Comparison of ENCODE assay signal across 8 cellular contexts in genomic region chrX:123764967-123765871, GRCh38. TPM values are rescaled to one million over a fixed set of nuclear protein-coding genes. Genes with fewer than 3 reads are reported as not detected.
A peak's percentile ranks its signal among the peaks of the same experiment; 100 is the strongest.
DNase-seq lines count a peak whose midpoint lies in the region; ATAC-seq and TF ChIP-seq lines count a peak whose summit lies in the region.

No MANE protein-coding gene starts in this region.

- H3K4me3 ChIP-seq in OCI-LY1 (ENCODE audit: low read depth, low read length, poor library complexity, severe bottlenecking) (peak overlapping the region; percentile 50), epithelial cell of proximal tubule (ENCODE audit: low read depth, low read length) (peak overlapping the region; percentile 55), mucosa of descending colon (no peak overlapping the region)

- DNase-seq in DMS 273 treated with DMSO at 0.1 percent for 48 hours (lab: John Stamatoyannopoulos, UW), result peak; percentile 84
- DNase-seq in HuH-7 (ENCODE audit: low spot score), result peak; percentile 68
- peak; percentile 14 for DNase-seq in activated T-cell treated with anti-CD3 and anti-CD28 coated beads for 4 hours
- no peak for DNase-seq in epithelial cell of proximal tubule (ENCODE audit: low read depth)
- peak; percentile 86 to 90 (median 88) for DNase-seq in mucosa of descending colon
- peak; percentile 12 to 36 for DNase-seq in stimulated activated CD8-positive, alpha-beta memory T cell treated with anti-CD3 and anti-CD28 coated beads, Interleukin-7, amount 100 ng/mL, for 4 hours (ENCODE audit: low read depth in 2 of 2)

- H3K79me2 ChIP-seq in OCI-LY1 (ENCODE audit: insufficient read depth, low read length), result no peaks in the 10 kb centered on the region

- no peaks in the 10 kb centered on the region for H3K36me3 ChIP-seq in OCI-LY1 (ENCODE audit: insufficient read depth, low read length)
- no peaks in the 10 kb centered on the region for H3K36me3 ChIP-seq in mucosa of descending colon (ENCODE audit: low read depth)

- H4K20me1 ChIP-seq in OCI-LY1 (ENCODE audit: insufficient read depth, low read length), result no peaks in the 10 kb centered on the region

- H3K27ac ChIP-seq in OCI-LY1 (ENCODE audit: low read depth, low read length, poor library complexity, severe bottlenecking), result no peak overlapping the region

- no peak for TF ChIP-seq CTCF in OCI-LY1 (IDR thresholded peaks at IDR 0.05; ENCODE audit: low read length)
- TF ChIP-seq CTCF in epithelial cell of proximal tubule (conservative IDR thresholded peaks at IDR 0.05; ENCODE audit: low read depth, low read length), result no peak
- TF ChIP-seq CTCF in mucosa of descending colon (IDR thresholded peaks at IDR 0.05), result no peak

- peak; percentile 91 for ATAC-seq in GM21528 (IDR thresholded peaks at IDR 0.05; ENCODE audit: low FRiP score, unreplicated experiment)
- peak; percentile 100 for ATAC-seq in mucosa of descending colon

- peak overlapping the region; percentile 55 for H3K4me2 ChIP-seq in OCI-LY1 (ENCODE audit: low read length)

- H3F3A ChIP-seq in OCI-LY1 (ENCODE audit: insufficient read depth, low read length), result no peaks in the 10 kb centered on the region

- 0 out of 2 replicates have a peak overlapping the region, but pooled peaks have one; percentile 27 for H2AFZ ChIP-seq in OCI-LY1 (ENCODE audit: low read length)

- H3K9ac ChIP-seq in OCI-LY1 (ENCODE audit: low read length), result peak overlapping the region; percentile 26; the same call in 1 of the 2 replicates

- H3K4me1 ChIP-seq in OCI-LY1 (ENCODE audit: insufficient read depth, low read length, severe bottlenecking) (peaks cover 9% of the 10 kb centered on the region), mucosa of descending colon (ENCODE audit: low read depth) (no peaks in the 10 kb centered on the region)

- intact Hi-C loops in mucosa of descending colon (cut with DNase I, micrococcal nuclease), result no loop called here

- H3K9me2 ChIP-seq in OCI-LY1 (ENCODE audit: low read depth, low read length), result no peaks in the 10 kb centered on the region

- H3K9me3 ChIP-seq in OCI-LY1 (ENCODE audit: low read length) (no peaks in the 10 kb centered on the region), mucosa of descending colon (no peaks in the 10 kb centered on the region)

- no peaks in the 10 kb centered on the region for H3K27me3 ChIP-seq in OCI-LY1 (ENCODE audit: insufficient read depth, low read length)

RNA-seq across cellular contexts. Expression of gene THOC2, which starts 32.4 kb away (rescaled TPM):
- total RNA-seq in epithelial cell of proximal tubule (42.2 and 47.4 TPM in 2 replicates), mucosa of descending colon (10 to 100 TPM; 66.5 to 82.6 (median 75.8) TPM)
